Comparison of ENCODE assay signal across 13 cellular contexts in the genomic region with DNA sequence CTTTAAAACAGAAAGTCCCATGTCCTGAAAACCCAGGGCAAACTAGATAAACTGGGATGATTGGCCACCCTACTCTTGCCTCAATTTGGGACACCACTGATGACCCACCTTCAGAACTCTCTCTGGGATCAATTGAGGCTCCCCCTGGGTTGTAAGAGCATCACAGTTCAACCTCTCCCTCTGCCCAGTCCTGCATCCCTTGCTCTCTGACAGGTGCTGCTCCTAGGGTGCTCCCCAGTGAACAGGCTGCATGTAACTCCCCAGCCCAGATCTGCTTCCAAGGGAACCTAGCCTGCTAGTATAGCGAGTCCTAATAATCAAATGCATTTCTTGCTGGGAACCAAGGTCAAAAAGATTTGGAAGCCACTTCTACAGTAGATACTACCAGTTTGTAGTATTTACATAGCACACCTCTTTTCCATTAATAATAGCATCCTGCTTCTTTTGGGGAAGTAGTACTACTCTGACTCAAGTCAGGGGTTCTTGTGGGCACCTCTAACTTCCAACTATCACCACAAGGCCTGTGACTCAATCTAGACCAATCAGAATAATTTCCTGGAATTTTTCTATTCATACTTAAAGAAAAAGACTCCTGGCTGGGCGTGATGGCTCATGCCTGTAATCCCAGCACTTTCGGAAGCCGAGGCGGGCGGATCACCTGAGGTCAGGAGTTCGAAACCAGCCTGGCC. TPM values are rescaled to one million over a fixed set of nuclear protein-coding genes. Genes with fewer than 3 reads are reported as not detected.
DNase-seq lines count a peak whose midpoint lies in the region; ATAC-seq and TF ChIP-seq lines count a peak whose summit lies in the region.
"Had no signal": no experiment of that assay in that cellular context is flagged by ENCODE, and none has a peak within 500 bp of the region (broad histone marks: within the 10 kb centered on the region; RNA-seq: fewer than 3 reads in every experiment).

No MANE protein-coding gene starts in this region.

- H3K36me3 ChIP-seq in right lobe of liver (no peaks in the 10 kb centered on the region), vagina (no peaks in the 10 kb centered on the region)

- DNase-seq in NOMO-1 (lab: John Stamatoyannopoulos, UW; ENCODE audit: unreplicated experiment in 2 of 2) (peak; percentile 81 to 93), dermis blood vessel endothelial cell (no peak), HPDE6-E6E7 (ENCODE audit: extremely low spot score) (no peak), right lobe of liver (no peak), vagina (ENCODE audit: extremely low spot score in 2 of 2) (no peak)
- DNase-seq: activated CD4-positive, alpha-beta T cell treated with anti-CD3 and anti-CD28 coated beads, Interleukin-2, amount 10 ng/mL, durations not matched to agents 7 days and 5 days; amygdala; Caco-2; small intestine had no signal

- H3K4me1 ChIP-seq in right lobe of liver, result no peaks in the 10 kb centered on the region
- no peaks in the 10 kb centered on the region for H3K4me1 ChIP-seq in vagina
- H3K4me1 ChIP-seq: Caco-2 had no signal

- ATAC-seq in GM18861 (IDR thresholded peaks at IDR 0.05; ENCODE audit: unreplicated experiment), result peak; percentile 43
- peak; percentile 37 for ATAC-seq in HG02642 (IDR thresholded peaks at IDR 0.05; ENCODE audit: poor library complexity, unreplicated experiment)
- peak; percentile 59 for ATAC-seq in esophagus mucosa
- no peak for ATAC-seq in right lobe of liver

- TF ChIP-seq CTCF in right lobe of liver (IDR thresholded peaks at IDR 0.05), result no peak
- no peak for TF ChIP-seq CTCF in vagina (IDR thresholded peaks at IDR 0.05)

- H3K9me3 ChIP-seq in right lobe of liver (no peaks in the 10 kb centered on the region), vagina (no peaks in the 10 kb centered on the region)
- H3K9me3 ChIP-seq: Caco-2 had no signal

- H3K27ac ChIP-seq in right lobe of liver (no peak overlapping the region), vagina (no peak overlapping the region)

- no peaks in the 10 kb centered on the region for H3K27me3 ChIP-seq in right lobe of liver
- no peaks in the 10 kb centered on the region for H3K27me3 ChIP-seq in vagina

- H3K4me3 ChIP-seq in right lobe of liver, result no peak overlapping the region
- H3K4me3 ChIP-seq in vagina, result no peak overlapping the region

- 63% methylated on average over 3 of the region's 7 CpGs for WGBS in right lobe of liver (ENCODE audit: insufficient coverage, low coverage, low lambda C conversion rate, missing lambda C conversion rate)

- TF ChIP-seq POLR2A in right lobe of liver (IDR thresholded peaks at IDR 0.05), result no peak
- no peak for TF ChIP-seq POLR2A in vagina (IDR thresholded peaks at IDR 0.05)

- intact Hi-C loops in right lobe of liver (cut with DNase I), result no loop called here
- intact Hi-C loops in vagina (cut with DNase I), result no loop called here

RNA-seq across cellular contexts. Expression of a gene that starts 42.1 kb away (rescaled TPM):
- 0.92 TPM for total RNA-seq in esophagus mucosa
- total RNA-seq in dermis blood vessel endothelial cell, result not detected in 2 replicates
- total RNA-seq in right lobe of liver, result not detected
- 4.4 TPM for total RNA-seq in vagina
- total RNA-seq: Caco-2, myocyte had no signal

RNA-seq across cellular contexts. Expression of a gene that starts 44.1 kb away (rescaled TPM):
- total RNA-seq in esophagus mucosa (22.5 TPM), dermis blood vessel endothelial cell (31.8 and 46.5 TPM in 2 replicates), right lobe of liver (10 to 100 TPM; 10.6 to 19.3 (median 16.4) TPM), vagina (24.6 TPM)

Comparison
In these comparisons a context has a peak if more than half of its experiments do, and no peak if none do; other contexts are left out.
1. ATAC-seq: peak in GM18861 (single experiment), HG02642 (single experiment) and esophagus mucosa (single experiment); none in right lobe of liver (0 of 4).
2. DNase-seq: peak in NOMO-1 (2 of 2); none in dermis blood vessel endothelial cell (single experiment), HPDE6-E6E7 (single experiment), right lobe of liver (0 of 3) and vagina (0 of 2).